In the genomic region with DNA sequence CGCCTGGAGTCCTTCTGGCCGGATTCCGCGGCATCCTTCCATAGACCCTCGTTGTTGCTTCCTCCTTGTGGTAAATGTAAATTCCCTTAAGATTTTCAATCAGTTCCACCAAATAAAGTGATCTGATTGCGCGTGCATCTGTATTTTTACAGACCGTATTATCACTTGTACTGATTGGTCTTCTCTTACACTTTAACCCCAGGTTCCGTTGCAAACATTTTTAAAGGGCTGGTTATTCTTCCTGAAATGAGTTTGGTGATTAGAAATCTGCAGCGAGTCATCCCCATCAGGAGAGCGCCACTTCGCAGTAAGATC, we compare ENCODE assay signal across 1 cellular context.
TF ChIP-seq lines count a peak whose summit lies in the region.

No MANE protein-coding gene starts in this region.

TF ChIP-seq in liver, 16 proteins besides CTCF, POLR2A, EP300 and RAD21 (continued from another document):
- TF ChIP-seq REST (IDR thresholded peaks at IDR 0.05) (no peak), SP1 (IDR thresholded peaks at IDR 0.05) (no peak), GABPA (IDR thresholded peaks at IDR 0.05 in 1 of 2, conservative IDR thresholded peaks at IDR 0.05 in 1 of 2) (no peak)
- TF ChIP-seq, protein P1, sequence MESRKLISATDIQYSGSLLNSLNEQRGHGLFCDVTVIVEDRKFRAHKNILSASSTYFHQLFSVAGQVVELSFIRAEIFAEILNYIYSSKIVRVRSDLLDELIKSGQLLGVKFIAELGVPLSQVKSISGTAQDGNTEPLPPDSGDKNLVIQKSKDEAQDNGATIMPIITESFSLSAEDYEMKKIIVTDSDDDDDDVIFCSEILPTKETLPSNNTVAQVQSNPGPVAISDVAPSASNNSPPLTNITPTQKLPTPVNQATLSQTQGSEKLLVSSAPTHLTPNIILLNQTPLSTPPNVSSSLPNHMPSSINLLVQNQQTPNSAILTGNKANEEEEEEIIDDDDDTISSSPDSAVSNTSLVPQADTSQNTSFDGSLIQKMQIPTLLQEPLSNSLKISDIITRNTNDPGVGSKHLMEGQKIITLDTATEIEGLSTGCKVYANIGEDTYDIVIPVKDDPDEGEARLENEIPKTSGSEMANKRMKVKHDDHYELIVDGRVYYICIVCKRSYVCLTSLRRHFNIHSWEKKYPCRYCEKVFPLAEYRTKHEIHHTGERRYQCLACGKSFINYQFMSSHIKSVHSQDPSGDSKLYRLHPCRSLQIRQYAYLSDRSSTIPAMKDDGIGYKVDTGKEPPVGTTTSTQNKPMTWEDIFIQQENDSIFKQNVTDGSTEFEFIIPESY (IDR thresholded peaks at IDR 0.05) = no peak
